8 cellular contexts compared by ENCODE assay signal in genomic region chr20:25750765-25751696, GRCh38.
DNase-seq lines count a peak whose midpoint lies in the region; ATAC-seq and TF ChIP-seq lines count a peak whose summit lies in the region.

No MANE protein-coding gene starts in this region.

- H4K20me1 ChIP-seq in OCI-LY3 (ENCODE audit: insufficient read depth, low read length), result no peaks in the 10 kb centered on the region

- H3K27ac ChIP-seq in OCI-LY3 (ENCODE audit: low read length) (no peak overlapping the region), rectal smooth muscle tissue (ENCODE audit: low read depth, low read length) (no peak overlapping the region)

- H3K9me3 ChIP-seq in OCI-LY3 (ENCODE audit: insufficient read depth, low read length), result no peaks in the 10 kb centered on the region

- 0 out of 2 replicates have a peak, but pooled peaks cover 3% of the 10 kb centered on the region for H3K4me1 ChIP-seq in OCI-LY3 (ENCODE audit: low read length)
- no peaks in the 10 kb centered on the region for H3K4me1 ChIP-seq in rectal smooth muscle tissue (ENCODE audit: control insufficient read depth, insufficient read depth, low read length)

- ATAC-seq in HG02884 (IDR thresholded peaks at IDR 0.05; ENCODE audit: unreplicated experiment), result peak; percentile 91
- no peak for ATAC-seq in GM21786 (IDR thresholded peaks at IDR 0.05; ENCODE audit: unreplicated experiment)

- DNase-seq in activated naive CD4-positive, alpha-beta T cell treated with Interleukin-2 at 50 U/mL for 16 hours, result peak; percentile 44
- peak; percentile 54 for DNase-seq in glomerular visceral epithelial cell (ENCODE audit: extremely low spot score)
- DNase-seq in hepatic stellate cell (ENCODE audit: low spot score), result no peak

- no peaks in the 10 kb centered on the region for H3K79me2 ChIP-seq in OCI-LY3 (ENCODE audit: low read length)

- peak; percentile 26 for TF ChIP-seq POLR2A in GM10847 (IDR thresholded peaks at IDR 0.05; ENCODE audit: extremely low read depth, insufficient read length)

- H3K4me2 ChIP-seq in OCI-LY3 (ENCODE audit: low read length), result peak overlapping the region; percentile 69

- H2AFZ ChIP-seq in OCI-LY3 (ENCODE audit: low read depth, low read length), result peak overlapping the region; percentile 84; the same call in 1 of the 2 replicates

- H3K27me3 ChIP-seq in OCI-LY3 (ENCODE audit: low read depth, low read length) (no peaks in the 10 kb centered on the region), rectal smooth muscle tissue (ENCODE audit: control insufficient read depth, insufficient read depth, low read length) (no peaks in the 10 kb centered on the region)

- H3K9ac ChIP-seq in OCI-LY3 (ENCODE audit: low read length) (peak overlapping the region; percentile 64), rectal smooth muscle tissue (ENCODE audit: low read length) (no peak overlapping the region)

- H3K36me3 ChIP-seq in OCI-LY3 (replicated peaks; ENCODE audit: low read depth, low read length) (no peaks in the 10 kb centered on the region), rectal smooth muscle tissue (ENCODE audit: control insufficient read depth, insufficient read depth, low read length) (no peaks in the 10 kb centered on the region)

- TF ChIP-seq CTCF in OCI-LY3 (IDR thresholded peaks at IDR 0.05; ENCODE audit: low read depth, low read length), result no peak

- H3K4me3 ChIP-seq in OCI-LY3 (ENCODE audit: low read length) (peak overlapping the region; percentile 76), rectal smooth muscle tissue (ENCODE audit: low read length) (peak overlapping the region; percentile 64)
